10 cellular contexts compared by ENCODE assay signal in genomic region chrX:44012484-44013096, GRCh38. TPM values are rescaled to one million over a fixed set of nuclear protein-coding genes. Genes with fewer than 3 reads are reported as not detected.
A peak's percentile ranks its signal among the peaks of the same experiment; 100 is the strongest.
DNase-seq lines count a peak whose midpoint lies in the region; ATAC-seq and TF ChIP-seq lines count a peak whose summit lies in the region.
"Had no signal": no experiment of that assay in that cellular context is flagged by ENCODE, and none has a peak within 500 bp of the region (broad histone marks: within the 10 kb centered on the region; RNA-seq: fewer than 3 reads in every experiment).

No MANE protein-coding gene starts in this region.

- no peaks in the 10 kb centered on the region for H3K36me3 Mint-ChIP-seq in activated CD4-positive, alpha-beta memory T cell treated with anti-CD3 and anti-CD28 coated beads for 36 hours
- no peaks in the 10 kb centered on the region for H3K36me3 Mint-ChIP-seq in WTC11

- CTCF ChIA-PET in activated CD4-positive, alpha-beta memory T cell treated with anti-CD3 and anti-CD28 coated beads for 36 hours (lab: Charles Lee) = interaction anchor here (0.6 to 1.7 kb wide), 3 partner anchors 10 to 54 kb away, joined by 3 to 5 read pairs (median 3); no protein-coding TSS in a partner anchor
- CTCF ChIA-PET in WTC11 (lab: Charles Lee) = no interaction called here

- H3K9me3 Mint-ChIP-seq in activated CD4-positive, alpha-beta memory T cell treated with anti-CD3 and anti-CD28 coated beads for 36 hours = no peaks in the 10 kb centered on the region
- no peaks in the 10 kb centered on the region for H3K9me3 Mint-ChIP-seq in WTC11

- intact Hi-C loops in activated CD4-positive, alpha-beta memory T cell treated with anti-CD3 and anti-CD28 coated beads for 36 hours (cut with micrococcal nuclease) = no loop called here

- ATAC-seq in GM21576 (IDR thresholded peaks at IDR 0.05; ENCODE audit: unreplicated experiment) = no peak
- ATAC-seq in WTC11 = no peak

- H3K4me1 Mint-ChIP-seq in activated CD4-positive, alpha-beta memory T cell treated with anti-CD3 and anti-CD28 coated beads for 36 hours (ENCODE audit: low read depth) = peaks cover 15% of the 10 kb centered on the region
- no peaks in the 10 kb centered on the region for H3K4me1 Mint-ChIP-seq in WTC11

- no peak overlapping the region for H3K27ac Mint-ChIP-seq in activated CD4-positive, alpha-beta memory T cell treated with anti-CD3 and anti-CD28 coated beads for 36 hours
- no peak overlapping the region for H3K27ac Mint-ChIP-seq in WTC11

- no peaks in the 10 kb centered on the region for H3K27me3 Mint-ChIP-seq in activated CD4-positive, alpha-beta memory T cell treated with anti-CD3 and anti-CD28 coated beads for 36 hours
- no peaks in the 10 kb centered on the region for H3K27me3 Mint-ChIP-seq in WTC11 (ENCODE audit: low read depth)

- H3K4me3 Mint-ChIP-seq in activated CD4-positive, alpha-beta memory T cell treated with anti-CD3 and anti-CD28 coated beads for 36 hours = no peak overlapping the region
- no peak overlapping the region for H3K4me3 Mint-ChIP-seq in WTC11

- TF ChIP-seq CTCF in fibroblast of villous mesenchyme (IDR thresholded peaks at IDR 0.05; ENCODE audit: insufficient read depth, low read depth, low read length) = no peak
- no peak for TF ChIP-seq CTCF in WTC11 (IDR thresholded peaks at IDR 0.05)

- POLR2A ChIA-PET in activated CD4-positive, alpha-beta memory T cell treated with anti-CD3 and anti-CD28 coated beads for 36 hours (lab: Charles Lee) = no interaction called here
- POLR2A ChIA-PET in WTC11 (lab: Charles Lee) = no interaction called here

- peak; percentile 54 for DNase-seq in LoVo (ENCODE audit: low spot score)
- DNase-seq in activated CD4-positive, alpha-beta memory T cell treated with anti-CD3 and anti-CD28 coated beads for 36 hours = peak; percentile 74
- peak; percentile 10 for DNase-seq in fibroblast of villous mesenchyme (ENCODE audit: low read depth)
- peak; percentile 23 for DNase-seq in stimulated activated CD4-positive, alpha-beta T cell treated with anti-CD3 and anti-CD28 coated beads, Interleukin-4, amount 100 ng/mL, for 4 hours
- no peak for DNase-seq in GM19240 (ENCODE audit: insufficient read length, low spot score)
- no peak for DNase-seq in DMS153 (lab: John Stamatoyannopoulos, UW)
- DNase-seq in WTC11 (ENCODE audit: low spot score) = no peak

- H3K4me3 ChIP-seq in fibroblast of villous mesenchyme (ENCODE audit: low read depth, low read length) = no peak overlapping the region
- H3K4me3 ChIP-seq: Peyer's patch had no signal

TF ChIP-seq in WTC11, 78 proteins besides CTCF, POLR2A, EP300 and RAD21:
- TF ChIP-seq FOXP1 (CRISPR knock-in tag; IDR thresholded peaks at IDR 0.05; ENCODE audit: borderline replicate concordance) (no peak), JAZF1 (CRISPR knock-in tag; IDR thresholded peaks at IDR 0.05) (no peak), IRF1 (CRISPR knock-in tag; IDR thresholded peaks at IDR 0.05) (no peak), ARID4B (CRISPR knock-in tag; IDR thresholded peaks at IDR 0.05; ENCODE audit: borderline replicate concordance) (no peak), GABPB1 (CRISPR knock-in tag; IDR thresholded peaks at IDR 0.05) (no peak), NFATC4 (CRISPR knock-in tag; IDR thresholded peaks at IDR 0.05) (no peak), RORB (CRISPR knock-in tag; IDR thresholded peaks at IDR 0.05) (no peak)

RNA-seq across cellular contexts. Expression of gene NDP, which starts 39.4 kb away (rescaled TPM):
- not detected for total RNA-seq in activated CD4-positive, alpha-beta memory T cell treated with anti-CD3 and anti-CD28 coated beads for 36 hours
- total RNA-seq in fibroblast of villous mesenchyme (under 0.01 TPM in 1 of 2 replicates, not detected in the other), WTC11 (2021) (0.23 to 0.28 TPM (median 0.27 TPM) in 3 replicates)
- total RNA-seq: liver had no signal

Comparison
In these comparisons a context has a peak if more than half of its experiments do, and no peak if none do; other contexts are left out.
1. DNase-seq: peak in LoVo (single experiment), activated CD4-positive, alpha-beta memory T cell treated with anti-CD3 and anti-CD28 coated beads for 36 hours (single experiment), fibroblast of villous mesenchyme (single experiment) and stimulated activated CD4-positive, alpha-beta T cell treated with anti-CD3 and anti-CD28 coated beads, Interleukin-4, amount 100 ng/mL, for 4 hours (2 of 2); none in GM19240 (single experiment), DMS153 (single experiment) and WTC11 (single experiment).